ENCODE assay signal across 1 cellular context in the genomic region with DNA sequence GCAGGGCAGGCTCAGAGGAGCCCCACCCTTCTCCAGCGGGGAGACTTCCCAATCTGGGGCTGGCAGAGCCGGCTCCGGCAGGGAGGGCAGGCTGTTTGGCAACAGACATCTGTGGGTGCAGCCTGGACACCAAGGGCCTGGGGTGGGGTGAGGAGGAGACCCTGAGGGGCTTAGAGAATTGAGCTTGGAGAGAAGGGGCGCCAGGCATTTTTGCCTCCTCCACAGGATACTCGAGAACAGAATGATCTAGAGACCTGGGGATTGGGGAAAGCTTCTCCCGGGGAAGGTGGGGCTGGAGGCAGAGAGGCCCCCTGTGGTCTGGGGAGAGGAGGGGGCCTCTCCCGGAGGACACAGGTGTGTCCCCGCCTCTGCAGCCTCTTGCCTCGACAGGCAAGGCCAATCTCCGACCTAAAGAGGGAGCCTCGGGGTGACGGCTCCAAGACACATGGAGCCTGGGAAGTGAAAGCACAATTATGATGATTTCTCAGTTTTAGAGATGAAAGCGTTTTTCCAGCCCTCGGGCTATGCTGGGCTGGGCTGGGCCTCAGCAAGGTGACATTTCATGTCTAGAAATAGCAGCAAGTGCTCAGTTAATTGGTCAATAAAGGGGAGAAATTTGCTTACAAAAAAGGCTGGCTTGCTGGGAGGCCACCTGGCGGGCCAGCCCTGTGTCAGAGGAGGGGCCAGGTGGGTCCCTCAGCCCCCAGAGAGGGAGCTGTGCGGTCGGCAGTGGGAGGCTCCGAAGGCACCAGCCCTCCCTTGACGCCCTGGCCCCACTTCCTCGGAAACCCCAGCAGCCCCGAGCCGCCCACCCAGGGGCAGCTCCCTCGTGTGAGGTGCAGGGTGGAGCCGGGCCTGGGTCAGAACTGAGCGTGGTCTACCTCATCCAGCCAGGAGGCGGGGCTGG.
A peak's percentile ranks its signal among the peaks of the same experiment; 100 is the strongest.
TF ChIP-seq lines count a peak whose summit lies in the region.

No MANE protein-coding gene starts in this region.

TF ChIP-seq in endothelial cell of umbilical vein, 7 proteins besides CTCF, POLR2A, EP300 and RAD21:
- peak; percentile 79 for TF ChIP-seq EZH2 (IDR thresholded peaks at IDR 0.05; ENCODE audit: borderline replicate concordance, low read depth, low read length, severe bottlenecking)
- TF ChIP-seq, protein P1, sequence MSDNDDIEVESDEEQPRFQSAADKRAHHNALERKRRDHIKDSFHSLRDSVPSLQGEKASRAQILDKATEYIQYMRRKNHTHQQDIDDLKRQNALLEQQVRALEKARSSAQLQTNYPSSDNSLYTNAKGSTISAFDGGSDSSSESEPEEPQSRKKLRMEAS (IDR thresholded peaks at IDR 0.05; ENCODE audit: insufficient read depth, insufficient read length) = no peak
TF ChIP-seq in endothelial cell of umbilical vein: peak in this region for 1.
